Comparison of ENCODE assay signal across 8 cellular contexts in genomic region chr15:41659855-41660234, GRCh38. TPM values are rescaled to one million over a fixed set of nuclear protein-coding genes. Genes with fewer than 3 reads are reported as not detected.
A peak's percentile ranks its signal among the peaks of the same experiment; 100 is the strongest.
DNase-seq lines count a peak whose midpoint lies in the region; ATAC-seq, FAIRE-seq and TF ChIP-seq lines count a peak whose summit lies in the region.

No MANE protein-coding gene starts in this region.

- FAIRE-seq in D721Med (lab: Jason Lieb, UNC): no peak

- no peaks in the 10 kb centered on the region for H3K9me3 Mint-ChIP-seq in chondrocyte (ENCODE audit: low read depth)
- no peaks in the 10 kb centered on the region for H3K9me3 Mint-ChIP-seq in mesothelial cell of epicardium

- no peaks in the 10 kb centered on the region for H3K27me3 Mint-ChIP-seq in chondrocyte (ENCODE audit: low read depth)
- peaks cover 15% of the 10 kb centered on the region for H3K27me3 Mint-ChIP-seq in mesothelial cell of epicardium (ENCODE audit: low read depth)

- TF ChIP-seq POLR2A in vagina (IDR thresholded peaks at IDR 0.05): no peak

- peak; percentile 10 for ATAC-seq in HG03097 (IDR thresholded peaks at IDR 0.05; ENCODE audit: low FRiP score, unreplicated experiment)

- CTCF ChIA-PET in AG04449 (lab: Yijun Ruan, JAX): interaction anchor here (0.8 to 1.3 kb wide), 5 partner anchors 13 to 152 kb away, joined by 3 to 4 read pairs (median 3); no protein-coding TSS in a partner anchor

- peaks cover 24% of the 10 kb centered on the region for H3K4me1 ChIP-seq in vagina

- H3K27ac ChIP-seq in vagina: peak overlapping the region; percentile 74

- H3K27ac Mint-ChIP-seq in chondrocyte (ENCODE audit: unreplicated experiment) (peak overlapping the region; percentile 97), mesothelial cell of epicardium (peak overlapping the region; percentile 97)

- H3K36me3 Mint-ChIP-seq in chondrocyte (ENCODE audit: low read depth): no peaks in the 10 kb centered on the region
- no peaks in the 10 kb centered on the region for H3K36me3 Mint-ChIP-seq in mesothelial cell of epicardium

- no peaks in the 10 kb centered on the region for H3K36me3 ChIP-seq in vagina

- TF ChIP-seq CTCF in AG04449 (IDR thresholded peaks at IDR 0.05; ENCODE audit: insufficient read depth, low read length, missing control alignments) (no peak), chondrocyte (IDR thresholded peaks at IDR 0.05) (no peak), mesothelial cell of epicardium (IDR thresholded peaks at IDR 0.05; ENCODE audit: unreplicated experiment) (no peak), vagina (IDR thresholded peaks at IDR 0.05) (no peak), D721Med (IDR thresholded peaks at IDR 0.05; ENCODE audit: insufficient read depth, missing control alignments) (no peak)

- no peak for DNase-seq in AG04449 (ENCODE audit: low read depth, low spot score)
- DNase-seq in chondrocyte (ENCODE audit: low spot score): no peak
- DNase-seq in mesothelial cell of epicardium (ENCODE audit: low spot score in 2 of 2, unreplicated experiment in 2 of 2): no peak
- peak in 1 of 2 donors; percentile 87 for DNase-seq in vagina (ENCODE audit: extremely low spot score in 2 of 2)
- DNase-seq in D721Med (ENCODE audit: insufficient read length, low spot score): no peak
- DNase-seq in NCI-H510A treated with DMSO at 0.1 percent for 48 hours (lab: John Stamatoyannopoulos, UW): no peak
- no peak for DNase-seq in activated CD8-positive, alpha-beta memory T cell treated with anti-CD3 and anti-CD28 coated beads, Interleukin-2, amount 50 U/mL, for 4 hours

- no peaks in the 10 kb centered on the region for H3K9me3 ChIP-seq in vagina

- POLR2A ChIA-PET in AG04449 (lab: Yijun Ruan, JAX): interaction anchor here (0.9 kb wide), 1 partner anchor 53 kb away, joined by 3 read pairs; no protein-coding TSS in a partner anchor

- intact Hi-C loops in vagina (cut with DNase I): loop anchor here (5.0 kb wide), 1 partner anchor 38 kb away; no protein-coding TSS in a partner anchor

- H3K4me3 ChIP-seq in AG04449 (ENCODE audit: low read depth, low read length) (peak overlapping the region; percentile 76), vagina (peak overlapping the region; percentile 57 to 60)

- peaks cover 44% of the 10 kb centered on the region for H3K4me1 Mint-ChIP-seq in chondrocyte (ENCODE audit: low read depth)
- peaks cover 27% of the 10 kb centered on the region for H3K4me1 Mint-ChIP-seq in mesothelial cell of epicardium

- peak overlapping the region; percentile 86 for H3K4me3 Mint-ChIP-seq in chondrocyte (ENCODE audit: unreplicated experiment)
- H3K4me3 Mint-ChIP-seq in mesothelial cell of epicardium: peak overlapping the region; percentile 84

- H3K27me3 ChIP-seq in vagina: no peaks in the 10 kb centered on the region

RNA-seq across cellular contexts. Expression of gene MGA, which starts 0.4 kb away (rescaled TPM):
- total RNA-seq in chondrocyte: 38.0 to 39.4 TPM (median 38.3 TPM) in 3 replicates
- total RNA-seq in mesothelial cell of epicardium: 68.9 to 74.6 TPM (median 71.4 TPM) in 3 replicates
- total RNA-seq in vagina: 44.2 TPM
